8 cellular contexts compared by ENCODE assay signal in the genomic region with DNA sequence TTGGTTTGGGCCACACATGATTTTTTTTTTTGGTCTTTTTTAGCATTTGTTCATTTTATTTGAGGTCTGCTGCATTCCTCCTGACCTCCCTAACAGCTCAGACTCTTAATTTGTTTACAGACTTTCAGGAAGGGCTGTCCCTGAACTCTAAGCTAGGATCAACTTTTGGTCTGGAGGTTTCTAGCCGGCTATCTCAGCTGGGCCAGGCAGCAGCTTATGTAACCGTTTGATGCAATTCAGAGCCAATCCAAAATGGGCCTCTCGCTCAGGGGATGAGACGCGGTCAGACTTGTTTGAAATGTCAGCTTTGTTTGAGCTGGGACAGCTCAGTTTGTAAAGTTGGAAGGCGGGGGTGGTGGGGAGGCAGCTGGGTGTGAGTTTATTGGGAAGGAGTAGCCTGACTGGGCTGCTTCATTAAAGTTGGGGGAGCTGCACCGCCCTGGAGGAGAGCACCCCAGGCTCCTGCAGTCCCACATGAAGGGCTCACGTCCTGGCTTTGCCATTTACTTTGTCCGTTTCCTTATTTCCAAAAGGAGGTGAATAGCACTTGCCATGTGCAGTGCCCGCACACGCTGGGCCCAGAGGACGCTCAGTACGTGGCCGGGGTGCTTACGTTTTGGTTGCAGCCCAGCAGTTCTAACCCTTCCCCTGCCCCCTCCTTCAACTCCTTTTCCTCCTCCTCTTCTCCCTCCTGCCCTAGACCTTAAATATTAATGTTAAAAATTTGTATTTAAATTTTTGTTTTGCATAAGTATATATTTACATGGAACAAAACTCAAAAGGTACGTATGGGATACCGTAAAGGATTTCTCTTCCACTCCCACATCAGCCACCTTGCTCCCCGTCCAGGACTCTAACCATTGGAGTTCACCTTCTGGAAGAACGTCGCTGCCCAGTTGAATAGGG.
A peak's percentile ranks its signal among the peaks of the same experiment; 100 is the strongest.
DNase-seq lines count a peak whose midpoint lies in the region; ATAC-seq, FAIRE-seq and TF ChIP-seq lines count a peak whose summit lies in the region.

No MANE protein-coding gene starts in this region.

- no peaks in the 10 kb centered on the region for H3K4me1 ChIP-seq in RWPE2 (ENCODE audit: insufficient read depth, poor library complexity, severe bottlenecking)

- DNase-seq in AG09319 (ENCODE audit: extremely low read depth, low read depth) = peak; percentile 76
- peak; percentile 17 for DNase-seq in RWPE2 (ENCODE audit: low spot score)
- DNase-seq in frontal cortex (ENCODE audit: low spot score in 2 of 2) = peak; percentile 28 to 29
- no peak for DNase-seq in neural crest cell (ENCODE audit: low read depth, low spot score)
- DNase-seq in RPMI8226 = no peak
- DNase-seq in NCI-H1694 (lab: John Stamatoyannopoulos, UW) = no peak

- H3K4me3 ChIP-seq in RWPE2 (ENCODE audit: severe bottlenecking) = no peak overlapping the region

- no peaks in the 10 kb centered on the region for H3K36me3 Mint-ChIP-seq in neural crest cell (ENCODE audit: low read depth)

- H3K9me3 ChIP-seq in RWPE2 (ENCODE audit: severe bottlenecking) = no peaks in the 10 kb centered on the region

- no peaks in the 10 kb centered on the region for H3K27me3 ChIP-seq in RWPE2 (ENCODE audit: insufficient read depth, poor library complexity, severe bottlenecking)

- TF ChIP-seq CTCF in AG09319 (IDR thresholded peaks at IDR 0.05; ENCODE audit: low read depth, low read length) (no peak), RWPE2 (IDR thresholded peaks at IDR 0.05; ENCODE audit: poor library complexity, severe bottlenecking) (no peak), neural crest cell (conservative IDR thresholded peaks at IDR 0.05) (no peak)

- ATAC-seq in RWPE2 (ENCODE audit: low read depth) = peak; percentile 45; the same call in 1 of the 3 replicates
- no peak for ATAC-seq in HG02610 (IDR thresholded peaks at IDR 0.05; ENCODE audit: unreplicated experiment)
- no peak for ATAC-seq in GM18505 (IDR thresholded peaks at IDR 0.05; ENCODE audit: unreplicated experiment)

- H3K4me1 Mint-ChIP-seq in neural crest cell = peaks cover 48% of the 10 kb centered on the region

- FAIRE-seq in frontal cortex (lab: Jason Lieb, UNC) = no peak

- H3K36me3 ChIP-seq in RWPE2 (ENCODE audit: low read depth) = no peaks in the 10 kb centered on the region

- H3K27ac ChIP-seq in RWPE2 (ENCODE audit: poor library complexity, severe bottlenecking) = no peak overlapping the region

- no peaks in the 10 kb centered on the region for H3K9me3 Mint-ChIP-seq in neural crest cell

- H3K4me3 Mint-ChIP-seq in neural crest cell = peak overlapping the region; percentile 14

- TF ChIP-seq POLR2A in GM18505 (IDR thresholded peaks at IDR 0.05; ENCODE audit: borderline replicate concordance, extremely low read depth, insufficient read depth, insufficient read length) = no peak

- peaks cover 79% of the 10 kb centered on the region for H3K27me3 Mint-ChIP-seq in neural crest cell (ENCODE audit: low read depth)

- H3K27ac Mint-ChIP-seq in neural crest cell (ENCODE audit: unreplicated experiment) = no peak overlapping the region

Comparison
In these comparisons a context has a peak if more than half of its experiments do, and no peak if none do; other contexts are left out.
1. DNase-seq: peak in AG09319 (single experiment), RWPE2 (single experiment) and frontal cortex (2 of 2); none in neural crest cell (single experiment), RPMI8226 (single experiment) and NCI-H1694 (single experiment).